ENCODE assay signal across 1 cellular context in genomic region chr19:4234142-4234861, GRCh38.
TF ChIP-seq lines count a peak whose summit lies in the region.

No MANE protein-coding gene starts in this region.

TF ChIP-seq in HepG2, 621 proteins besides CTCF, POLR2A, EP300 and RAD21 (continued from another document and continues in another):
- no peak for TF ChIP-seq GRHL1 (CRISPR knock-in tag; conservative IDR thresholded peaks at IDR 0.05)
- TF ChIP-seq E2F5 (CRISPR knock-in tag; conservative IDR thresholded peaks at IDR 0.05): no peak
- no peak for TF ChIP-seq ZNF44 (CRISPR knock-in tag; IDR thresholded peaks at IDR 0.05)
- TF ChIP-seq UBTF (CRISPR knock-in tag; IDR thresholded peaks at IDR 0.05): 0 out of 2 replicates have a peak, but pooled peaks have one; percentile 11
- TF ChIP-seq ZNF17 (CRISPR knock-in tag; IDR thresholded peaks at IDR 0.05): no peak
- TF ChIP-seq ZNF207 (IDR thresholded peaks at IDR 0.05; ENCODE audit: borderline replicate concordance): no peak
- no peak for TF ChIP-seq NR2F1 (CRISPR knock-in tag; IDR thresholded peaks at IDR 0.05)
- TF ChIP-seq NFYC (CRISPR knock-in tag; IDR thresholded peaks at IDR 0.05): no peak; the same call in 1 of the 2 replicates
- no peak for TF ChIP-seq SP2 (CRISPR knock-in tag; IDR thresholded peaks at IDR 0.05)
- TF ChIP-seq ZNF33A (CRISPR knock-in tag; IDR thresholded peaks at IDR 0.05; ENCODE audit: borderline replicate concordance): no peak
- no peak for TF ChIP-seq TEAD2 (CRISPR knock-in tag; IDR thresholded peaks at IDR 0.05)
- TF ChIP-seq ATM (IDR thresholded peaks at IDR 0.05; ENCODE audit: borderline replicate concordance): no peak
- TF ChIP-seq REXO4 (CRISPR knock-in tag; IDR thresholded peaks at IDR 0.05; ENCODE audit: borderline replicate concordance): no peak
- TF ChIP-seq RNF2 (conservative IDR thresholded peaks at IDR 0.05; ENCODE audit: low read depth): no peak
- TF ChIP-seq SAP130 (CRISPR knock-in tag; IDR thresholded peaks at IDR 0.05; ENCODE audit: low read depth): peak; percentile 77
- no peak for TF ChIP-seq KDM3A (CRISPR knock-in tag; IDR thresholded peaks at IDR 0.05; ENCODE audit: low read depth)
- no peak for TF ChIP-seq ZNF883 (CRISPR knock-in tag; IDR thresholded peaks at IDR 0.05; ENCODE audit: not compliant biosample characterization)
- TF ChIP-seq PHB2 (IDR thresholded peaks at IDR 0.05; ENCODE audit: partially characterized antibody): no peak
- TF ChIP-seq SAFB2 (CRISPR knock-in tag; IDR thresholded peaks at IDR 0.05; ENCODE audit: borderline replicate concordance, low read depth): no peak
- no peak for TF ChIP-seq ZBTB33 (CRISPR knock-in tag; IDR thresholded peaks at IDR 0.05)
- TF ChIP-seq HHEX (CRISPR knock-in tag; IDR thresholded peaks at IDR 0.05): no peak
- no peak for TF ChIP-seq RERE (CRISPR knock-in tag; IDR thresholded peaks at IDR 0.05; ENCODE audit: low read depth)
- no peak for TF ChIP-seq SIN3A (IDR thresholded peaks at IDR 0.05; ENCODE audit: borderline replicate concordance, low read depth, low read length)
- TF ChIP-seq PLSCR1 (CRISPR knock-in tag; IDR thresholded peaks at IDR 0.05; ENCODE audit: borderline replicate concordance): no peak
- no peak for TF ChIP-seq NR1H2 (CRISPR knock-in tag; IDR thresholded peaks at IDR 0.05; ENCODE audit: borderline replicate concordance, low read depth)
- no peak for TF ChIP-seq ZBTB42 (CRISPR knock-in tag; IDR thresholded peaks at IDR 0.05)
- no peak for TF ChIP-seq ZBTB7A (CRISPR knock-in tag; IDR thresholded peaks at IDR 0.05)
- no peak; the same call in 1 of the 2 replicates for TF ChIP-seq HDAC2 (CRISPR knock-in tag; IDR thresholded peaks at IDR 0.05)
- TF ChIP-seq TCF7L2 (IDR thresholded peaks at IDR 0.05; ENCODE audit: low read depth, low read length): no peak
- TF ChIP-seq MXD4 (CRISPR knock-in tag; IDR thresholded peaks at IDR 0.05): no peak
- TF ChIP-seq ZNF337 (CRISPR knock-in tag; IDR thresholded peaks at IDR 0.05; ENCODE audit: borderline replicate concordance, low read depth): no peak
- no peak for TF ChIP-seq ZNF780A (CRISPR knock-in tag; IDR thresholded peaks at IDR 0.05)
- TF ChIP-seq TCF12 (IDR thresholded peaks at IDR 0.05): no peak
- no peak for TF ChIP-seq TCF12 (CRISPR knock-in tag; IDR thresholded peaks at IDR 0.05)
- TF ChIP-seq ZNF280D (CRISPR knock-in tag; IDR thresholded peaks at IDR 0.05): 0 out of 2 replicates have a peak, but pooled peaks have one; percentile 63
- no peak for TF ChIP-seq TEF (CRISPR knock-in tag; IDR thresholded peaks at IDR 0.05)
- TF ChIP-seq ZNF205 (CRISPR knock-in tag; IDR thresholded peaks at IDR 0.05): peak; percentile 74; the same call in 1 of the 2 replicates
- peak; percentile 40; the same call in 1 of the 2 replicates for TF ChIP-seq ZBTB38 (CRISPR knock-in tag; IDR thresholded peaks at IDR 0.05)
- TF ChIP-seq FOXO1 (CRISPR knock-in tag; IDR thresholded peaks at IDR 0.05): peak; percentile 66; the same call in 1 of the 2 replicates
- TF ChIP-seq BORCS8-MEF2B (CRISPR knock-in tag; IDR thresholded peaks at IDR 0.05): no peak
- TF ChIP-seq PRDM15 (CRISPR knock-in tag; IDR thresholded peaks at IDR 0.05): no peak
- no peak for TF ChIP-seq CAMTA2 (CRISPR knock-in tag; IDR thresholded peaks at IDR 0.05; ENCODE audit: borderline replicate concordance)
- no peak for TF ChIP-seq RBAK (CRISPR knock-in tag; IDR thresholded peaks at IDR 0.05)
- TF ChIP-seq STAT5B (CRISPR knock-in tag; IDR thresholded peaks at IDR 0.05): no peak
- TF ChIP-seq REPIN1 (CRISPR knock-in tag; IDR thresholded peaks at IDR 0.05; ENCODE audit: borderline replicate concordance, low read depth): no peak
